In the genomic region with DNA sequence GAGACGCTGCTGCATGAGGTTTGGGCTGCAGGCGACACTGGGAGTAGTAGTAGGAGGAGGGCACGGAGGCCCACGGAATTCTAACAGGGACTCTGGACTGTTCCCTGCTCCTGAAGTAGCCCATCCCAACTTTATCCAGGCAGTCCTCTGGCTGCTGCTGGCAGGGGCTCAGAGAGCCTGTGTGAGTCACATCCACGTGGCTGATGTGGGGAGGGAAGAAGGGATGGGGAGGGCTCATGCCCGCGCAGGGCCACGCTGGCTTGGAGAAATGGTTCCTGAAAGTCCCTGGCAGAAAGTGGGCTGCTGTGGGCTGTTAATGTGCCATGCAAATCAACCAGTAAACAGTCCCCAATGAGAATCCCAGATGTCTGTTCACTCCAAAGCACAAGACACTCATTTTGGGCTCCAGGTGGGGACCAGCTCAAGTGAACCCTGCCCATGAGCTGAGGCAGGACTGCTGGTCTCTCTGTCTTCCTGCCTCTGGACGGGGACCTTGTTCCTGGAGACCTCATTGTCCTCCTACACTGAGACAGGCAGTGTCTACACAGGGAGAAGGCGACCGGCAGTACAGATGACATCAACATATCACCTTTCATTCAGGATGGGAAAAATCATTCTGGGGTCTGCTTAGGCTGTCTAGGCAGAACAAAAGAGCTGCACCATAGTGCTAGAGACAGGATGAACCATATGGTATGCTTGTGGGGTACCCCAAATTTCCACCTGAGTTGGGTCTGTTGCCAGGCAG, we compare ENCODE assay signal across 8 cellular contexts. TPM values are rescaled to one million over a fixed set of nuclear protein-coding genes. Genes with fewer than 3 reads are reported as not detected.
DNase-seq lines count a peak whose midpoint lies in the region; ATAC-seq and TF ChIP-seq lines count a peak whose summit lies in the region.

No MANE protein-coding gene starts in this region.

- WGBS in heart left ventricle, 4 donors = 68 to 74% (median 71%) methylated on average over 10 to 11 of the region's 11 CpGs

- H3K36me3 ChIP-seq in heart left ventricle = no peaks in the 10 kb centered on the region

- peak; percentile 72 to 93 (median 92) for ATAC-seq in heart left ventricle
- no peak for ATAC-seq in HG02885 (IDR thresholded peaks at IDR 0.05; ENCODE audit: poor library complexity, unreplicated experiment)
- ATAC-seq in stimulated activated naive CD8-positive, alpha-beta T cell treated with anti-CD3 and anti-CD28 coated beads, Interleukin-15, amount 100 ng/mL, for 72 hours = no peak
- ATAC-seq in HG03139 (IDR thresholded peaks at IDR 0.05; ENCODE audit: unreplicated experiment) = no peak

- peaks cover 6 to 13% of the 10 kb centered on the region in 2 donors for H3K9me3 Mint-ChIP-seq in stimulated activated naive CD8-positive, alpha-beta T cell treated with anti-CD3 and anti-CD28 coated beads, Interleukin-15, amount 100 ng/mL, for 72 hours

- intact Hi-C loops in heart left ventricle (cut with DNase I) (no loop called here), posterior cingulate gyrus (cut with DNase I) (no loop called here)

- H3K4me1 ChIP-seq in heart left ventricle = peaks cover 0 to 67% (median 39%) of the 10 kb centered on the region in 12 donors

- H3K9me3 ChIP-seq in heart left ventricle = peaks cover 0 to 5% (median 0%) of the 10 kb centered on the region in 12 donors

- TF ChIP-seq POLR2A in heart left ventricle (IDR thresholded peaks at IDR 0.05) = no peak

- DNase-seq in COLO829 (ENCODE audit: low spot score) (peak; percentile 82), amniotic epithelial cell (ENCODE audit: low read depth) (peak; percentile 64), heart left ventricle (peak; percentile 78 to 87 (median 83)), posterior cingulate gyrus (peak; percentile 74 to 97 (median 84)), SKM-1 (lab: John Stamatoyannopoulos, UW; ENCODE audit: unreplicated experiment) (no peak)
- DNase-seq in stimulated activated naive CD8-positive, alpha-beta T cell treated with anti-CD3 and anti-CD28 coated beads, Interleukin-15, amount 100 ng/mL, for 72 hours = no peak

- no peak for TF ChIP-seq CTCF in heart left ventricle (IDR thresholded peaks at IDR 0.05)

- H3K27ac Mint-ChIP-seq in stimulated activated naive CD8-positive, alpha-beta T cell treated with anti-CD3 and anti-CD28 coated beads, Interleukin-15, amount 100 ng/mL, for 72 hours = peak overlapping the region in 1 of 2 donors; percentile 52

- H3K27me3 ChIP-seq in heart left ventricle = no peaks in the 10 kb centered on the region

- H3K4me3 Mint-ChIP-seq in stimulated activated naive CD8-positive, alpha-beta T cell treated with anti-CD3 and anti-CD28 coated beads, Interleukin-15, amount 100 ng/mL, for 72 hours = no peak overlapping the region

- H3K4me1 Mint-ChIP-seq in stimulated activated naive CD8-positive, alpha-beta T cell treated with anti-CD3 and anti-CD28 coated beads, Interleukin-15, amount 100 ng/mL, for 72 hours = no peaks in the 10 kb centered on the region

- peaks cover 40% of the 10 kb centered on the region for H3K27me3 Mint-ChIP-seq in stimulated activated naive CD8-positive, alpha-beta T cell treated with anti-CD3 and anti-CD28 coated beads, Interleukin-15, amount 100 ng/mL, for 72 hours

- H3K4me3 ChIP-seq in heart left ventricle = no peak overlapping the region

- peak overlapping the region in 7 of 12 donors; percentile 59 to 94 (median 80) for H3K27ac ChIP-seq in heart left ventricle

RNA-seq across cellular contexts. Expression of gene FMOD, which starts 57.7 kb away (rescaled TPM):
- total RNA-seq in heart left ventricle = 10 to 100 TPM in 4 of 9 donors, 1 to 10 TPM in 5; 6.1 to 33.2 (median 8.5) TPM
- polyA plus RNA-seq in heart left ventricle = 1 to 10 TPM; 3.0 to 7.0 TPM

Comparison
In these comparisons a context has a peak if more than half of its experiments do, and no peak if none do; other contexts are left out.
1. DNase-seq: peak in COLO829 (single experiment), amniotic epithelial cell (single experiment), heart left ventricle (5 of 5) and posterior cingulate gyrus (10 of 10); none in stimulated activated naive CD8-positive, alpha-beta T cell treated with anti-CD3 and anti-CD28 coated beads, Interleukin-15, amount 100 ng/mL, for 72 hours (0 of 2) and SKM-1 (single experiment).
2. ATAC-seq: peak in heart left ventricle (4 of 4); none in HG02885 (single experiment), stimulated activated naive CD8-positive, alpha-beta T cell treated with anti-CD3 and anti-CD28 coated beads, Interleukin-15, amount 100 ng/mL, for 72 hours (single experiment) and HG03139 (single experiment).